ENCODE assay signal across 8 cellular contexts in genomic region chr16:79769320-79770243, GRCh38.
DNase-seq lines count a peak whose midpoint lies in the region; ATAC-seq and TF ChIP-seq lines count a peak whose summit lies in the region.

No MANE protein-coding gene starts in this region.

- H3K27ac ChIP-seq in stomach smooth muscle (ENCODE audit: low read length) = peak overlapping the region; percentile 90

- H3K9ac ChIP-seq in adipocyte (ENCODE audit: low read length) = peak overlapping the region; percentile 83
- H3K9ac ChIP-seq in stomach smooth muscle (ENCODE audit: low read length in 2 of 2) = peak overlapping the region; percentile 72 to 84

- H3K27me3 Mint-ChIP-seq in activated CD4-positive, alpha-beta T cell treated with anti-CD3 and anti-CD28 coated beads for 36 hours = peaks cover 3% of the 10 kb centered on the region

- H3K27me3 ChIP-seq in adipocyte (replicated peaks; ENCODE audit: control insufficient read depth, insufficient read depth, low read length) (no peaks in the 10 kb centered on the region), kidney epithelial cell (ENCODE audit: control insufficient read depth, insufficient read depth, low read length) (no peaks in the 10 kb centered on the region), stomach smooth muscle (ENCODE audit: control insufficient read depth in 1 of 2, insufficient read depth in 2 of 2, low read length in 2 of 2) (no peaks in the 10 kb centered on the region)

- no peaks in the 10 kb centered on the region for H3K9me3 Mint-ChIP-seq in activated CD4-positive, alpha-beta T cell treated with anti-CD3 and anti-CD28 coated beads for 36 hours (ENCODE audit: low read depth)

- H3K4me3 Mint-ChIP-seq in activated CD4-positive, alpha-beta T cell treated with anti-CD3 and anti-CD28 coated beads for 36 hours = peak overlapping the region; percentile 77

- POLR2A ChIA-PET in activated CD4-positive, alpha-beta T cell treated with anti-CD3 and anti-CD28 coated beads for 36 hours (lab: Charles Lee) = no interaction called here

- no peak for ATAC-seq in activated CD4-positive, alpha-beta T cell treated with anti-CD3 and anti-CD28 coated beads for 36 hours
- ATAC-seq in GM18498 (IDR thresholded peaks at IDR 0.05; ENCODE audit: unreplicated experiment) = no peak
- no peak for ATAC-seq in HG02798 (IDR thresholded peaks at IDR 0.05; ENCODE audit: poor library complexity, unreplicated experiment)

- CTCF ChIA-PET in activated CD4-positive, alpha-beta T cell treated with anti-CD3 and anti-CD28 coated beads for 36 hours (lab: Charles Lee) = interaction anchor here (0.6 kb wide), 1 partner anchor 12 kb away, joined by 3 read pairs; no protein-coding TSS in a partner anchor

- DNase-seq in activated CD4-positive, alpha-beta T cell treated with anti-CD3 and anti-CD28 coated beads for 36 hours = no peak
- DNase-seq in activated CD4-positive, alpha-beta T cell treated with anti-CD3 and anti-CD28 coated beads, Interleukin-2, amount 50 U/mL, for 48 hours = no peak
- DNase-seq in adipocyte (ENCODE audit: low read depth) (no peak), kidney epithelial cell (ENCODE audit: low read depth) (no peak), head of caudate nucleus (no peak)

- no peak for TF ChIP-seq CTCF in kidney epithelial cell (IDR thresholded peaks at IDR 0.05; ENCODE audit: insufficient read depth, low read length, poor library complexity, severe bottlenecking)

- H3K4me1 Mint-ChIP-seq in activated CD4-positive, alpha-beta T cell treated with anti-CD3 and anti-CD28 coated beads for 36 hours = peaks cover 13% of the 10 kb centered on the region

- H3K4me3 ChIP-seq in adipocyte (ENCODE audit: low read length) (peak overlapping the region; percentile 81), kidney epithelial cell (ENCODE audit: low read depth, low read length) (peak overlapping the region; percentile 68), stomach smooth muscle (ENCODE audit: low read length in 2 of 2) (peak overlapping the region; percentile 80 to 83)

- no peaks in the 10 kb centered on the region for H3K36me3 Mint-ChIP-seq in activated CD4-positive, alpha-beta T cell treated with anti-CD3 and anti-CD28 coated beads for 36 hours (ENCODE audit: low read depth)

- H3K4me1 ChIP-seq in adipocyte (ENCODE audit: control insufficient read depth, insufficient read depth, low read length) (peaks cover 31% of the 10 kb centered on the region), stomach smooth muscle (ENCODE audit: control insufficient read depth, insufficient read depth, low read length) (peaks cover 19% of the 10 kb centered on the region)

- H3K9me3 ChIP-seq in adipocyte (ENCODE audit: control insufficient read depth, low read length) (no peaks in the 10 kb centered on the region), stomach smooth muscle (ENCODE audit: control insufficient read depth in 2 of 2, low read length in 2 of 2) (no peaks in the 10 kb centered on the region)

- intact Hi-C loops in activated CD4-positive, alpha-beta T cell treated with anti-CD3 and anti-CD28 coated beads for 36 hours (cut with DNase I, micrococcal nuclease) = loop anchor here in 1 of 2 experiments (1.0 to 10.0 kb wide), 3 partner anchors 74 to 685 kb away; partner anchors contain the start of gene MAF
- intact Hi-C loops in head of caudate nucleus (cut with DNase I) = no loop called here

- H3K27ac Mint-ChIP-seq in activated CD4-positive, alpha-beta T cell treated with anti-CD3 and anti-CD28 coated beads for 36 hours = peak overlapping the region; percentile 83

- H3K36me3 ChIP-seq in adipocyte (ENCODE audit: control insufficient read depth, insufficient read depth, low read length, severe bottlenecking) (no peaks in the 10 kb centered on the region), kidney epithelial cell (ENCODE audit: control insufficient read depth, insufficient read depth, low read length) (no peaks in the 10 kb centered on the region), stomach smooth muscle (ENCODE audit: control insufficient read depth in 2 of 2, insufficient read depth in 2 of 2, low read length in 2 of 2) (no peaks in the 10 kb centered on the region)
